Comparison of ENCODE assay signal across 26 cellular contexts in the genomic region with DNA sequence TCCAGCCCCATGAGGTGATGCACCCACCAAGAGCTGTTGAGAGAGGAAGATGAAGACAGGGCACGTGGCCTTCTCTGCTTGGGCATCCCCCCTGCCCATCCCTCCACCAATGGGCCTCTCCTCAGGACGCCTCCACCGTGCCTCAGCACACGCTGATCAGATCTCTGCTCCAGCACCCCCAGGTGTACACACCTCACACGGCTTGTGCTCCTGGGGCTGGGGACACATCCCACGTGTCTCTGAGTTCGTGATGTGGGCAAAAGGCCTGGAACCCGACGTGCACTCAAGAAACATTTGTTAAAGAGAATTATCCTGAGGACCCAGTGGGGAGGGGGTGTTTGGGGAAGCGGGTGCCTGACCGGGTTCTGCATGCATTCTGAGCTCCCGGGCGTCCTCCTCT. TPM values are rescaled to one million over a fixed set of nuclear protein-coding genes. Genes with fewer than 3 reads are reported as not detected.
"Had no signal": no experiment of that assay in that cellular context is flagged by ENCODE, and none has a peak within 500 bp of the region (broad histone marks: within the 10 kb centered on the region; RNA-seq: fewer than 3 reads in every experiment).

No MANE protein-coding gene starts in this region.

- H3K27ac ChIP-seq: colonic mucosa, epithelial cell of prostate, esophagus squamous epithelium, gastrocnemius medialis, heart right ventricle, left lung, lower lobe of right lung had no signal

- H3K36me3 ChIP-seq: colonic mucosa, esophagus squamous epithelium, gastrocnemius medialis, heart right ventricle, left lung, lower lobe of right lung had no signal

- H3K4me3 Mint-ChIP-seq: dendritic cell treated with granulocyte-macrophage colony-stimulating factor and Interleukin-4, amounts not matched to agents 40 ng/mL and 50 ng/mL, for 4 days; effector memory CD8-positive, alpha-beta T cell; endodermal cell; mesothelial cell of epicardium had no signal

- H3K9me3 Mint-ChIP-seq: dendritic cell treated with granulocyte-macrophage colony-stimulating factor and Interleukin-4, amounts not matched to agents 40 ng/mL and 50 ng/mL, for 4 days; effector memory CD8-positive, alpha-beta T cell; endodermal cell; mesothelial cell of epicardium had no signal

- FAIRE-seq: endometrium, islet of Langerhans, keratinocyte had no signal

- ATAC-seq: effector memory CD8-positive, alpha-beta T cell; esophagus mucosa; gastrocnemius medialis; left cardiac atrium; left lung; left ventricle myocardium superior; lower lobe of right lung; mucosa of descending colon had no signal

- H3K4me1 ChIP-seq: colonic mucosa, left lung, lower lobe of right lung had no signal

- H3K36me3 Mint-ChIP-seq: mesothelial cell of epicardium had no signal

- H3K9me3 ChIP-seq: colonic mucosa, esophagus squamous epithelium, gastrocnemius medialis, heart right ventricle, left lung, lower lobe of right lung, mucosa of descending colon had no signal

- H3K27ac Mint-ChIP-seq: dendritic cell treated with granulocyte-macrophage colony-stimulating factor and Interleukin-4, amounts not matched to agents 40 ng/mL and 50 ng/mL, for 4 days; endodermal cell; mesothelial cell of epicardium had no signal

- H3K4me3 ChIP-seq: colonic mucosa, esophagus squamous epithelium, gastrocnemius medialis, heart right ventricle, left lung, lower lobe of right lung, mucosa of descending colon had no signal

- H3K4me1 Mint-ChIP-seq: mesothelial cell of epicardium had no signal

- DNase-seq: colonic mucosa; cortex of kidney; effector CD8-positive, alpha-beta T cell; effector memory CD8-positive, alpha-beta T cell; endodermal cell; erythroblast; esophagus squamous epithelium; foreskin fibroblast; foreskin melanocyte; gastrocnemius medialis; glutamatergic neuron; heart right ventricle; hippocampal formation; left cardiac atrium; left ventricle myocardium superior; lower lobe of right lung; mesenchymal stem cell; mucosa of descending colon had no signal

- H3K27me3 ChIP-seq: colonic mucosa had no signal

RNA-seq across cellular contexts. Expression of gene MGAT5B, which starts 55.3 kb away (rescaled TPM):
- total RNA-seq: gastrocnemius medialis, left ventricle myocardium superior had no signal
